9 cellular contexts compared by ENCODE assay signal in the genomic region with DNA sequence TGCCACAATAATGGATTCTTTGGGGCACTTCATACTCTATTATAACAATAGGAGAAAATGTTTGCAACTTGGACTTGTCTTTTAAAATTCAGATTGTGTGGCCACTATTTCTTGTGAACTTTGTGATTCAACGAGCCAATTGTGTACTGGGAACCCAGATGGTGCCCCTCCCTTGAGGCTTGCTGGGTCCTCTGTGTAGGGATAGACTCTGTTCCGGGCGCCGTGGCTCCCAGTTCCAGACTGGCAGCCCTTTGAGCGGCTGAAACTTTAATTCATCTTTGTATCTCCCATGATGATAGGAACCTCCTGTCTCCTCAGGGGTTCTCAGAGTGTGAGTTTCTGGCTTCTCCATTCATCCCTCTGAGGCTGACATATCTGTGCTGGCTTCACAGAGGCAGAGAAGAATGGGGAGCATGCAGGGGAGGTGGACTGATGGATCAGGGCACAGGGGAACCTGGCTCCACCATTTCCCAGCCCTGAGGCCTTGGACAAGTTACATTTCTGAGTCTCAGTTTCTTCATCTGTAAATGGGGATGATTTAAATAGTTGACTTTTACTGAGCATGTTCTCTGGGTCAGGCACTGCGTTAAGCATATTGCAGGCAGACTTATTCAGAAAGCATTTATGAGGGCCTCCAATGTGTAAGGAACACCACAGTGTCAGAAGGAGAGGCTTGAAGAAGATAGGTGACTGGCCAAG. TPM values are rescaled to one million over a fixed set of nuclear protein-coding genes. Genes with fewer than 3 reads are reported as not detected.
DNase-seq lines count a peak whose midpoint lies in the region; ATAC-seq and TF ChIP-seq lines count a peak whose summit lies in the region.
"Had no signal": no experiment of that assay in that cellular context is flagged by ENCODE, and none has a peak within 500 bp of the region (broad histone marks: within the 10 kb centered on the region; RNA-seq: fewer than 3 reads in every experiment).

No MANE protein-coding gene starts in this region.

- H3K36me3 ChIP-seq in BLaER1 (no peaks in the 10 kb centered on the region), Loucy (ENCODE audit: insufficient read depth, low read length) (no peaks in the 10 kb centered on the region), duodenal mucosa (ENCODE audit: control insufficient read depth in 1 of 2, insufficient read depth in 2 of 2, low read length in 2 of 2) (no peaks in the 10 kb centered on the region), neutrophil (no peaks in the 10 kb centered on the region)

- peaks cover 21% of the 10 kb centered on the region; the same call in 1 of the 2 replicates for H3F3A ChIP-seq in Loucy (ENCODE audit: low read depth)

- H4K20me1 ChIP-seq in BLaER1 (no peaks in the 10 kb centered on the region), Loucy (ENCODE audit: insufficient read depth, low read length, poor library complexity, severe bottlenecking) (no peaks in the 10 kb centered on the region)

- H3K9me3 ChIP-seq in BLaER1 (peaks cover 9% of the 10 kb centered on the region), Loucy (ENCODE audit: insufficient read depth, low read depth, low read length) (no peaks in the 10 kb centered on the region), duodenal mucosa (ENCODE audit: control insufficient read depth in 1 of 2, low read length in 2 of 2) (peaks cover 0 to 7% of the 10 kb centered on the region in 2 donors), neutrophil (no peaks in the 10 kb centered on the region)

- H2AFZ ChIP-seq in Loucy (ENCODE audit: low read length): no peak overlapping the region

- ATAC-seq in GM21390 (IDR thresholded peaks at IDR 0.05; ENCODE audit: unreplicated experiment) (no peak), GM21576 (IDR thresholded peaks at IDR 0.05; ENCODE audit: unreplicated experiment) (no peak)

- H3K9me2 ChIP-seq in Loucy (replicated peaks; ENCODE audit: low read depth, low read length): no peaks in the 10 kb centered on the region

- no peaks in the 10 kb centered on the region for H3K79me2 ChIP-seq in Loucy (ENCODE audit: insufficient read depth, low read length)

- DNase-seq in SK-N-DZ (ENCODE audit: low spot score) (no peak), NCI-H2029 (lab: John Stamatoyannopoulos, UW) (no peak)
- DNase-seq: stimulated activated CD4-positive, alpha-beta T cell treated with anti-CD3 and anti-CD28 coated beads, Interleukin-1b, Interleukin-23, amount 100 ng/mL, for 48 hours had no signal

- H3K4me1 ChIP-seq in BLaER1 (peaks cover 59% of the 10 kb centered on the region), Loucy (ENCODE audit: insufficient read depth, low read length, poor library complexity, severe bottlenecking) (peaks cover 57% of the 10 kb centered on the region), duodenal mucosa (ENCODE audit: control insufficient read depth in 1 of 2, insufficient read depth in 2 of 2, low read length in 2 of 2) (peaks cover 52 to 59% of the 10 kb centered on the region in 2 donors), neutrophil (ENCODE audit: control insufficient read depth in 1 of 2, insufficient read depth in 1 of 2, low read depth in 1 of 2, low read length in 1 of 2) (peaks cover 65 to 70% of the 10 kb centered on the region in 2 experiments)

- H3K4me2 ChIP-seq in BLaER1 (peak overlapping the region; percentile 96), Loucy (ENCODE audit: low read depth, low read length, poor library complexity, severe bottlenecking) (peak overlapping the region; percentile 100)

- H3K9ac ChIP-seq in BLaER1 (peak overlapping the region; percentile 81; the same call in 1 of the 2 replicates), Loucy (ENCODE audit: low read depth, low read length, poor library complexity, severe bottlenecking) (peak overlapping the region; percentile 93), duodenal mucosa (ENCODE audit: low read depth in 1 of 2, low read length in 2 of 2) (peak overlapping the region in 1 of 2 donors; percentile 64)

- H3K4me3 ChIP-seq in BLaER1: no peak overlapping the region
- H3K4me3 ChIP-seq in Loucy (ENCODE audit: low read length, poor library complexity, severe bottlenecking): peak overlapping the region; percentile 86
- peak overlapping the region; percentile 55 to 61 for H3K4me3 ChIP-seq in duodenal mucosa (ENCODE audit: low read depth in 1 of 2, low read length in 2 of 2)
- no peak overlapping the region for H3K4me3 ChIP-seq in neutrophil (ENCODE audit: low read depth in 1 of 2, low read length in 1 of 2)

- peak overlapping the region; percentile 95 for H3K27ac ChIP-seq in BLaER1
- H3K27ac ChIP-seq in duodenal mucosa (ENCODE audit: low read depth, low read length): peak overlapping the region; percentile 88
- peak overlapping the region; percentile 97 for H3K27ac ChIP-seq in neutrophil

- H3K27me3 ChIP-seq in BLaER1 (no peaks in the 10 kb centered on the region), Loucy (ENCODE audit: insufficient read depth, low read length, poor library complexity, severe bottlenecking) (no peaks in the 10 kb centered on the region), duodenal mucosa (ENCODE audit: control insufficient read depth in 1 of 2, insufficient read depth in 2 of 2, low read length in 2 of 2) (no peaks in the 10 kb centered on the region), neutrophil (no peaks in the 10 kb centered on the region)

- TF ChIP-seq CTCF in Loucy (conservative IDR thresholded peaks at IDR 0.05; ENCODE audit: low read length) (no peak), neutrophil (IDR thresholded peaks at IDR 0.05) (no peak)

RNA-seq across cellular contexts. Expression of a gene that starts 15.2 kb away (rescaled TPM):
- polyA plus RNA-seq in SK-N-DZ (2014; cell fraction: cytosol; rRNA removed): 6.4 and 6.5 TPM in 2 replicates
- polyA plus RNA-seq in SK-N-DZ (2014; cell fraction: nucleus; rRNA removed): 24.4 and 25.9 TPM in 2 replicates

RNA-seq across cellular contexts. Expression of a gene that starts 54.8 kb away (rescaled TPM):
- 6.7 and 8.8 TPM in 2 replicates for polyA plus RNA-seq in SK-N-DZ (2014; cell fraction: cytosol; rRNA removed)
- polyA plus RNA-seq in SK-N-DZ (2014; cell fraction: nucleus; rRNA removed): 9.2 and 9.7 TPM in 2 replicates

Comparison
In these comparisons a context has a peak if more than half of its experiments do, and no peak if none do; other contexts are left out.
1. H3K4me3 ChIP-seq: peak in Loucy (single experiment) and duodenal mucosa (2 of 2); none in BLaER1 (single experiment) and neutrophil (0 of 2).
2. Peak in every context shown above with its lines, with median percentiles within 50 percentile points of each other: H3K27ac ChIP-seq.